ENCODE assay signal across 8 cellular contexts in the genomic region with DNA sequence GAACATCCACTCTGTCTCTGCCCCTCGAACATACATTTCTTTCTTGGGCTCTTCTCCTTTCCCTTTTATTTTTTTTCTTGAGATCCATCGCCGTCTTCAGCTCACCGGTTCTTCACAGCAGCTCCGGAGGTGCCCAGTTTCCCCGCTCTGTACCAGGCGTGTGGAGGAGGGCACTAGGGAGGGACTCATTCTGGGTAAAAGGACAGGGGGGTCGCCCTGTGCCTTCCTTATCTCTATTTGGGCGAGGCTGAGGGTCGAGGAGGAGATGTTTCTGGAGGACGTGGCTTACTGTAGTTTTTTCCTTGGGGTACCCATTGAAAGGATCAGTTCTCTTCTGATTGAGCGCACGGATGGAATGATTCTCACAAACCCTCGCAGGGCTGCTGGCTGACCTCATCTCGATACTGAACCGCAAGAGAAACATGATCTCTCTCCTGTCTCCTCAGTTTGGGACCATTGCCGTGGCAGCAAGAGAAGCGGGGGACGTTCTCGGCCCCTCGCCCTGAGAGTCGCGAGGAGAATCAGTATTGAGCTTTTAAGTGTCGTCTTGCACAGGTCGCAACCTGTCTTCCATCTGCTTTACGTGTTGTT. TPM values are rescaled to one million over a fixed set of nuclear protein-coding genes. Genes with fewer than 3 reads are reported as not detected.
DNase-seq lines count a peak whose midpoint lies in the region; ATAC-seq, FAIRE-seq and TF ChIP-seq lines count a peak whose summit lies in the region.

No MANE protein-coding gene starts in this region.

- H3K36me3 ChIP-seq in ES-I3 (ENCODE audit: insufficient read depth, low read length) (no peaks in the 10 kb centered on the region), OCI-LY7 (ENCODE audit: insufficient read depth, low read length) (no peaks in the 10 kb centered on the region), breast epithelium (no peaks in the 10 kb centered on the region)

- FAIRE-seq in H54 (lab: Jason Lieb, UNC), result no peak

- CTCF ChIA-PET in OCI-LY7 (lab: Charles Lee; ENCODE audit: unreplicated experiment), result no interaction called here

- no peak for TF ChIP-seq POLR2A in H54 (IDR thresholded peaks at IDR 0.05; ENCODE audit: low read depth, low read length)
- no peak for TF ChIP-seq POLR2A in breast epithelium (IDR thresholded peaks at IDR 0.05)

- DNase-seq in H54 (ENCODE audit: insufficient read length, low spot score), result peak; percentile 9
- DNase-seq in OCI-LY7 (ENCODE audit: low spot score), result peak; percentile 12
- peak in 1 of 2 donors; percentile 23 for DNase-seq in breast epithelium (ENCODE audit: low spot score in 2 of 2)
- peak in 1 of 2 donors; percentile 11 for DNase-seq in left colon
- DNase-seq in stimulated activated naive CD4-positive, alpha-beta T cell treated with Interleukin-2 at 50 U/mL for 16 hours (lab: John Stamatoyannopoulos, UW), result peak; percentile 6

- no peaks in the 10 kb centered on the region for H4K20me1 ChIP-seq in OCI-LY7 (ENCODE audit: insufficient read depth, low read length)

- H3K27ac ChIP-seq in OCI-LY7 (ENCODE audit: low read depth, low read length, poor library complexity, severe bottlenecking) (peak overlapping the region; percentile 30), breast epithelium (peak overlapping the region; percentile 65 to 95)

- peak overlapping the region; percentile 18 for H2AFZ ChIP-seq in OCI-LY7 (ENCODE audit: low read length)

- intact Hi-C loops in OCI-LY7 (cut with micrococcal nuclease; ENCODE audit: unreplicated experiment), result loop anchor here (2.0 kb wide), 1 partner anchor 66 kb away; a partner anchor contains a TSS
- intact Hi-C loops in breast epithelium (cut with DNase I; ENCODE audit: low total_unique reads), result no loop called here
- intact Hi-C loops in left colon (cut with DNase I, micrococcal nuclease), result no loop called here

- no peaks in the 10 kb centered on the region for H3K9me2 ChIP-seq in OCI-LY7 (ENCODE audit: insufficient read depth, low read length)

- POLR2A ChIA-PET in OCI-LY7 (lab: Charles Lee), result no interaction called here

- H3K27me3 ChIP-seq in breast epithelium, result no peaks in the 10 kb centered on the region

- H3K9me3 ChIP-seq in ES-I3 (ENCODE audit: control insufficient read depth, insufficient read depth, low read length), result no peaks in the 10 kb centered on the region
- no peaks in the 10 kb centered on the region for H3K9me3 ChIP-seq in OCI-LY7 (ENCODE audit: low read length)
- no peaks in the 10 kb centered on the region for H3K9me3 ChIP-seq in breast epithelium

- H3K4me2 ChIP-seq in OCI-LY7 (ENCODE audit: low read length), result peak overlapping the region; percentile 90

- no peak for TF ChIP-seq CTCF in OCI-LY7 (conservative IDR thresholded peaks at IDR 0.05; ENCODE audit: low read length)
- no peak for TF ChIP-seq CTCF in breast epithelium (IDR thresholded peaks at IDR 0.05)

- H3K4me1 ChIP-seq in ES-I3 (ENCODE audit: insufficient read depth, low read length), result 0 out of 2 replicates have a peak, but pooled peaks cover 5% of the 10 kb centered on the region
- peaks cover 23% of the 10 kb centered on the region for H3K4me1 ChIP-seq in OCI-LY7 (ENCODE audit: insufficient read depth, low read length, poor library complexity, severe bottlenecking)
- H3K4me1 ChIP-seq in breast epithelium, result peaks cover 0 to 5% of the 10 kb centered on the region in 2 donors

- peak; percentile 15 for ATAC-seq in left colon
- no peak for ATAC-seq in HG02870 (IDR thresholded peaks at IDR 0.05; ENCODE audit: unreplicated experiment)
- ATAC-seq in GM21786 (IDR thresholded peaks at IDR 0.05; ENCODE audit: unreplicated experiment), result no peak

- H3K9ac ChIP-seq in ES-I3 (ENCODE audit: low read depth, low read length), result peak overlapping the region; percentile 90

- H3K4me3 ChIP-seq in OCI-LY7 (ENCODE audit: low read depth, low read length, poor library complexity, severe bottlenecking) (peak overlapping the region; percentile 79), breast epithelium (peak overlapping the region; percentile 76 to 89 (median 77))

- H3K79me2 ChIP-seq in OCI-LY7 (ENCODE audit: insufficient read depth, low read depth, low read length), result peaks cover 27% of the 10 kb centered on the region

- BruUV-seq in OCI-LY7 (replicated peaks; lab: Mats Ljungman, UMichigan), result TSS peak; percentile 72

RNA-seq across cellular contexts. Expression of a gene that starts 0.4 kb away (rescaled TPM):
- total RNA-seq in OCI-LY7 (2014; rRNA removed; shearing (Covaris generic)), result 9.8 and 12.3 TPM in 2 replicates
- total RNA-seq in OCI-LY7 (2022) (16.9 and 18.0 TPM in 2 replicates), breast epithelium (10 to 100 TPM; 11.1 to 13.0 (median 11.4) TPM), left colon (1 to 10 TPM; 5.0 to 6.3 TPM)

RNA-seq across cellular contexts. Expression of a gene that starts 0.9 kb away (rescaled TPM):
- total RNA-seq in OCI-LY7 (2014; rRNA removed; shearing (Covaris generic)), result 16.6 and 17.0 TPM in 2 replicates
- 20.7 and 25.7 TPM in 2 replicates for total RNA-seq in OCI-LY7 (2022)
- 10 to 100 TPM; 26.9 to 78.9 (median 40.7) TPM for total RNA-seq in breast epithelium
- 10 to 100 TPM; 29.4 to 47.1 TPM for total RNA-seq in left colon
